Comparison of ENCODE assay signal across 1 cellular context in the genomic region with DNA sequence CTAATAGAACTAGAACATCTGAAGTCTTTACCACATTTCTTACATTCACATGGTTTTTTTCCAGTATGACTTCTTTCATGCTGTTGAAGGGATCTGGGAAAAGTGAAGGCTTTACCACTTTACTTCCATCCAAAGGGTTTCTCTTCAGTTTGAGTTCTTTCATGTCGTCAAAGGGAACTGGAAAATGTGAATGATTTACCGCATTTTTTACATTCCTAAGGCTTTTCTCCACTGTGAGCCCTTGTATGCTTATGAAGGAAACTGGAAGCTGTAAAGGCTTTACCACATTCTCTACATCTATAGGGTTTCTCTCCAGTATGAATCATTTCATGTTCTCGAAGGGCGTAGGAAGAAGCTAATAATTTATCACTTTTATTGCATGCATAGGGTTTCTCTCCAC.
TF ChIP-seq lines count a peak whose summit lies in the region.

No MANE protein-coding gene starts in this region.

TF ChIP-seq in HepG2, 621 proteins besides CTCF, POLR2A, EP300 and RAD21 (continued from another document):
- TF ChIP-seq, protein P1, sequence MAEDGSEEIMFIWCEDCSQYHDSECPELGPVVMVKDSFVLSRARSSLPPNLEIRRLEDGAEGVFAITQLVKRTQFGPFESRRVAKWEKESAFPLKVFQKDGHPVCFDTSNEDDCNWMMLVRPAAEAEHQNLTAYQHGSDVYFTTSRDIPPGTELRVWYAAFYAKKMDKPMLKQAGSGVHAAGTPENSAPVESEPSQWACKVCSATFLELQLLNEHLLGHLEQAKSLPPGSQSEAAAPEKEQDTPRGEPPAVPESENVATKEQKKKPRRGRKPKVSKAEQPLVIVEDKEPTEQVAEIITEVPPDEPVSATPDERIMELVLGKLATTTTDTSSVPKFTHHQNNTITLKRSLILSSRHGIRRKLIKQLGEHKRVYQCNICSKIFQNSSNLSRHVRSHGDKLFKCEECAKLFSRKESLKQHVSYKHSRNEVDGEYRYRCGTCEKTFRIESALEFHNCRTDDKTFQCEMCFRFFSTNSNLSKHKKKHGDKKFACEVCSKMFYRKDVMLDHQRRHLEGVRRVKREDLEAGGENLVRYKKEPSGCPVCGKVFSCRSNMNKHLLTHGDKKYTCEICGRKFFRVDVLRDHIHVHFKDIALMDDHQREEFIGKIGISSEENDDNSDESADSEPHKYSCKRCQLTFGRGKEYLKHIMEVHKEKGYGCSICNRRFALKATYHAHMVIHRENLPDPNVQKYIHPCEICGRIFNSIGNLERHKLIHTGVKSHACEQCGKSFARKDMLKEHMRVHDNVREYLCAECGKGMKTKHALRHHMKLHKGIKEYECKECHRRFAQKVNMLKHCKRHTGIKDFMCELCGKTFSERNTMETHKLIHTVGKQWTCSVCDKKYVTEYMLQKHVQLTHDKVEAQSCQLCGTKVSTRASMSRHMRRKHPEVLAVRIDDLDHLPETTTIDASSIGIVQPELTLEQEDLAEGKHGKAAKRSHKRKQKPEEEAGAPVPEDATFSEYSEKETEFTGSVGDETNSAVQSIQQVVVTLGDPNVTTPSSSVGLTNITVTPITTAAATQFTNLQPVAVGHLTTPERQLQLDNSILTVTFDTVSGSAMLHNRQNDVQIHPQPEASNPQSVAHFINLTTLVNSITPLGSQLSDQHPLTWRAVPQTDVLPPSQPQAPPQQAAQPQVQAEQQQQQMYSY (CRISPR knock-in tag; IDR thresholded peaks at IDR 0.05), result no peak
- TF ChIP-seq, protein P2, sequence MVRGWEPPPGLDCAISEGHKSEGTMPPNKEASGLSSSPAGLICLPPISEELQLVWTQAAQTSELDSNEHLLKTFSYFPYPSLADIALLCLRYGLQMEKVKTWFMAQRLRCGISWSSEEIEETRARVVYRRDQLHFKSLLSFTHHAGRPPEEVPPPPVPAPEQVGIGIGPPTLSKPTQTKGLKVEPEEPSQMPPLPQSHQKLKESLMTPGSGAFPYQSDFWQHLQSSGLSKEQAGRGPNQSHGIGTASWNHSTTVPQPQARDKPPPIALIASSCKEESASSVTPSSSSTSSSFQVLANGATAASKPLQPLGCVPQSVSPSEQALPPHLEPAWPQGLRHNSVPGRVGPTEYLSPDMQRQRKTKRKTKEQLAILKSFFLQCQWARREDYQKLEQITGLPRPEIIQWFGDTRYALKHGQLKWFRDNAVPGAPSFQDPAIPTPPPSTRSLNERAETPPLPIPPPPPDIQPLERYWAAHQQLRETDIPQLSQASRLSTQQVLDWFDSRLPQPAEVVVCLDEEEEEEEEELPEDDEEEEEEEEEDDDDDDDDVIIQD (CRISPR knock-in tag; IDR thresholded peaks at IDR 0.05; ENCODE audit: low read depth), result peak; percentile 66; the same call in 1 of the 2 replicates
- peak; percentile 89 for TF ChIP-seq TEAD3 (CRISPR knock-in tag; optimal IDR thresholded peaks at IDR 0.05; ENCODE audit: borderline replicate concordance)
- TF ChIP-seq ASH2L (IDR thresholded peaks at IDR 0.05; ENCODE audit: insufficient read length, low read depth, low read length), result peak; percentile 29
